24 cellular contexts compared by ENCODE assay signal in the genomic region with DNA sequence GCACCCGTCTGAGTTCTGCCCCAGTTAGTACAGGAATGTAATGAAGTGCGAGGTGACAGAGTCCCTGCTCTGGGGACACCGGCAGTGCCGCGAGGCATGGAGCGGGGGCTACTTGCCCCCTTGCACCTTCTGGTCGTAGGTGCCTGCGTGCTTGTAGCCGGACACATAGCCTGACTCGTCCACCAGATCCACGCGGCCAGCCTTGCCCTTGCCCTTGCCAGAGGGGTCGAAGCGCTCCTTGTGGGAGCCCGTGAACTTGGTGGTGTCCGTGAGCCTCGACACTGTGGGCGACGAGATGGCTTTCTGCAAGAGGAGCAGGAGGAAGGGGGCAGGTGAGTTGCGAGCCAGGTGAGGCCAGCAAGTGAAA. TPM values are rescaled to one million over a fixed set of nuclear protein-coding genes. Genes with fewer than 3 reads are reported as not detected.
"Had no signal": no experiment of that assay in that cellular context is flagged by ENCODE, and none has a peak within 500 bp of the region (broad histone marks: within the 10 kb centered on the region; RNA-seq: fewer than 3 reads in every experiment).

No MANE protein-coding gene starts in this region.

- H3K4me1 ChIP-seq: ascending aorta, vagina had no signal

- H3K27me3 ChIP-seq: ascending aorta, brain microvascular endothelial cell, suprapubic skin, vagina had no signal

- H3K4me3 ChIP-seq: ascending aorta, suprapubic skin, vagina had no signal

- H3K9me3 ChIP-seq: suprapubic skin, vagina had no signal

- H3K4me3 Mint-ChIP-seq: activated B cell treated with CpG ODN at 0.5 μM for 24 hours; activated CD4-positive, alpha-beta memory T cell treated with anti-CD3 and anti-CD28 coated beads, Interleukin-2, amount 10 ng/mL, durations not matched to agents 7 days and 5 days; activated CD8-positive, alpha-beta memory T cell treated with anti-CD3 and anti-CD28 coated beads, Interleukin-2, amount 10 ng/mL, durations not matched to agents 7 days and 5 days; activated naive CD4-positive, alpha-beta T cell treated with anti-CD3 and anti-CD28 coated beads, Interleukin-2, amount 50 U/mL, for 24 hours; activated T-helper 1 cell treated with anti-CD3 and anti-CD28 coated beads, Interleukin-12 subunit alpha, Interleukin-12 subunit beta, Interleukin-2, Interleukin-4 antibody, amounts not matched to agents 30 ng/mL and 10 ng/mL and 1 ng/mL, durations not matched to agents 14 hours and 24 hours and 36 hours; effector memory CD8-positive, alpha-beta T cell; naive B cell; stimulated activated naive CD8-positive, alpha-beta T cell treated with anti-CD3 and anti-CD28 coated beads, Interleukin-15, Interleukin-2, amounts not matched to agents 100 ng/mL and 50 ng/mL, for 24 hours had no signal

- H3K27me3 Mint-ChIP-seq: activated B cell treated with CpG ODN at 0.5 μM for 24 hours; activated CD4-positive, alpha-beta memory T cell treated with anti-CD3 and anti-CD28 coated beads, Interleukin-2, amount 10 ng/mL, durations not matched to agents 7 days and 5 days; activated CD8-positive, alpha-beta memory T cell treated with anti-CD3 and anti-CD28 coated beads, Interleukin-2, amount 10 ng/mL, durations not matched to agents 7 days and 5 days; activated naive CD4-positive, alpha-beta T cell treated with anti-CD3 and anti-CD28 coated beads, Interleukin-2, amount 50 U/mL, for 24 hours; effector memory CD8-positive, alpha-beta T cell; naive B cell; stimulated activated naive CD8-positive, alpha-beta T cell treated with anti-CD3 and anti-CD28 coated beads, Interleukin-15, Interleukin-2, amounts not matched to agents 100 ng/mL and 50 ng/mL, for 24 hours had no signal

- H3K9me3 Mint-ChIP-seq: activated B cell treated with CpG ODN at 0.5 μM for 24 hours; activated CD4-positive, alpha-beta memory T cell treated with anti-CD3 and anti-CD28 coated beads, Interleukin-2, amount 10 ng/mL, durations not matched to agents 7 days and 5 days; activated naive CD4-positive, alpha-beta T cell treated with anti-CD3 and anti-CD28 coated beads, Interleukin-2, amount 50 U/mL, for 24 hours; activated T-helper 1 cell treated with anti-CD3 and anti-CD28 coated beads, Interleukin-12 subunit alpha, Interleukin-12 subunit beta, Interleukin-2, Interleukin-4 antibody, amounts not matched to agents 30 ng/mL and 10 ng/mL and 1 ng/mL, durations not matched to agents 14 hours and 24 hours and 36 hours; effector memory CD8-positive, alpha-beta T cell; naive B cell; stimulated activated naive CD8-positive, alpha-beta T cell treated with anti-CD3 and anti-CD28 coated beads, Interleukin-15, Interleukin-2, amounts not matched to agents 100 ng/mL and 50 ng/mL, for 24 hours had no signal

- ATAC-seq: activated CD8-positive, alpha-beta memory T cell treated with anti-CD3 and anti-CD28 coated beads, Interleukin-2, amount 10 ng/mL, durations not matched to agents 7 days and 5 days; effector memory CD8-positive, alpha-beta T cell had no signal

- DNase-seq: activated B cell treated with CpG ODN at 0.5 μM for 24 hours; activated CD4-positive, alpha-beta memory T cell treated with anti-CD3 and anti-CD28 coated beads, Interleukin-2, amount 10 ng/mL, durations not matched to agents 7 days and 5 days; activated CD4-positive, alpha-beta T cell treated with anti-CD3 and anti-CD28 coated beads for 48 hours; activated CD8-positive, alpha-beta memory T cell treated with anti-CD3 and anti-CD28 coated beads, Interleukin-2, amount 10 ng/mL, durations not matched to agents 7 days and 5 days; activated gamma-delta T cell treated with Interleukin-2 at 50 U/mL for 16 hours; activated T-cell treated with anti-CD3 and anti-CD28 coated beads for 4 hours; brain microvascular endothelial cell; central memory CD4-positive, alpha-beta T cell; effector memory CD8-positive, alpha-beta T cell; foreskin melanocyte; hippocampal formation; mesendoderm; naive B cell; occipital lobe; stimulated activated CD4-positive, alpha-beta T cell treated with anti-CD3 and anti-CD28 coated beads, Interleukin-12 subunit alpha, Interleukin-12 subunit beta, amount 100 ng/mL, for 4 hours; stimulated activated CD4-positive, alpha-beta T cell treated with anti-CD3 and anti-CD28 coated beads, Interleukin-4, amount 100 ng/mL, for 4 hours; T1000; trophoblast cell had no signal

- H3K27ac Mint-ChIP-seq: activated B cell treated with CpG ODN at 0.5 μM for 24 hours; activated CD4-positive, alpha-beta memory T cell treated with anti-CD3 and anti-CD28 coated beads, Interleukin-2, amount 10 ng/mL, durations not matched to agents 7 days and 5 days; activated CD8-positive, alpha-beta memory T cell treated with anti-CD3 and anti-CD28 coated beads, Interleukin-2, amount 10 ng/mL, durations not matched to agents 7 days and 5 days; activated naive CD4-positive, alpha-beta T cell treated with anti-CD3 and anti-CD28 coated beads, Interleukin-2, amount 50 U/mL, for 24 hours; activated T-helper 1 cell treated with anti-CD3 and anti-CD28 coated beads, Interleukin-12 subunit alpha, Interleukin-12 subunit beta, Interleukin-2, Interleukin-4 antibody, amounts not matched to agents 30 ng/mL and 10 ng/mL and 1 ng/mL, durations not matched to agents 14 hours and 24 hours and 36 hours; naive B cell; stimulated activated naive CD8-positive, alpha-beta T cell treated with anti-CD3 and anti-CD28 coated beads, Interleukin-15, Interleukin-2, amounts not matched to agents 100 ng/mL and 50 ng/mL, for 24 hours had no signal

- H3K27ac ChIP-seq: ascending aorta, brain microvascular endothelial cell, suprapubic skin, vagina had no signal

- H3K4me1 Mint-ChIP-seq: activated B cell treated with CpG ODN at 0.5 μM for 24 hours; activated CD4-positive, alpha-beta memory T cell treated with anti-CD3 and anti-CD28 coated beads, Interleukin-2, amount 10 ng/mL, durations not matched to agents 7 days and 5 days; activated CD8-positive, alpha-beta memory T cell treated with anti-CD3 and anti-CD28 coated beads, Interleukin-2, amount 10 ng/mL, durations not matched to agents 7 days and 5 days; activated naive CD4-positive, alpha-beta T cell treated with anti-CD3 and anti-CD28 coated beads, Interleukin-2, amount 50 U/mL, for 24 hours had no signal

RNA-seq across cellular contexts. Expression of gene TPPP, which starts 28.2 kb away (rescaled TPM):
- total RNA-seq: activated T-helper 1 cell treated with anti-CD3 and anti-CD28 coated beads, Interleukin-12 subunit alpha, Interleukin-12 subunit beta, Interleukin-2, Interleukin-4 antibody, amounts not matched to agents 30 ng/mL and 10 ng/mL and 1 ng/mL, durations not matched to agents 14 hours and 24 hours and 36 hours had no signal
